In the genomic region with DNA sequence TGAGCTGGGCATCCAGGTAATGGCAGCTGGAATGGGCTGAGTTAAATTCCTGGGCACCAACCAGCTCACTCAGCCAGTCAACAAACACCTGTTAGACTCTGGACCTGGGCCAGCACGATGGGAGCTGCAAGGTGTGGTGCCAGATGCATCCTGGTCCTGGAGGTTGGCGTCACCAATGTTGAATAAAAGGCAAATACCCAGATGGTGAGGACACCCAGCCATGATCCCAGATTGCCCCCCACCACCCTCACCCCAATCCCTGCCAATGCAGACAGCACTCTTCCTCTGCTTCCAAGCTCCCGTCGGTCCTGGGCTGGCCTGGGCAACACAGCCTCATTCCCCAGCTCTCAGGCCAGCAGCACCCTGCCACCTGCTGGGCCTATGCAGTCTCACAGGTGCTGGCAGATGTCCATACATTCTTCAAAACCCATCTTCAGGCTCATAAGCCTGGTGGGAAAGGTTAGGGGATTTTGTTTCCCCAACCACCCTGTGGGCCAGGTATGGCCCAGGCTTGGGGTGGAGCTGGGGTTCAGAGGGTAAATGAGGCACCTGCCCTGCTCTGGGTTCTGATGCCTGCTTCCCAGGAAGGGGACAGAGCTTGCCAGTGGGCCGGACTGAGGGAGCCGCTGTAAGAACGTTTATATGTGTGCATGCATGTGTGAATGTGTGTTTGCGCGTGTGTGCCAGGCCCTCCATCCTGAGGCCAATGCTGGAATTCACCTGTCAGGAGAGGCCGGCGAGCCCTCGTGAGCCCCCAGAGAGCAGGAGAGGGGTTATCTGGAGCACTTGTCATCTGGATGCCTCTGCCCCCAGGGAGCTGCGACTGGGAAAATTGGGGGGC, we compare ENCODE assay signal across 9 cellular contexts. TPM values are rescaled to one million over a fixed set of nuclear protein-coding genes. Genes with fewer than 3 reads are reported as not detected.
DNase-seq lines count a peak whose midpoint lies in the region; ATAC-seq, FAIRE-seq and TF ChIP-seq lines count a peak whose summit lies in the region.
"Had no signal": no experiment of that assay in that cellular context is flagged by ENCODE, and none has a peak within 500 bp of the region (broad histone marks: within the 10 kb centered on the region; RNA-seq: fewer than 3 reads in every experiment).

No MANE protein-coding gene starts in this region.

- TF ChIP-seq POLR2A in A549 (IDR thresholded peaks at IDR 0.05; ENCODE audit: low read length) (no peak), body of pancreas (IDR thresholded peaks at IDR 0.05) (no peak)

- no peaks in the 10 kb centered on the region for H3K27me3 ChIP-seq in body of pancreas

- H3K4me3 ChIP-seq in A549 (no peak overlapping the region), GM12865 (ENCODE audit: low read depth, low read length) (no peak overlapping the region), body of pancreas (no peak overlapping the region)

- FAIRE-seq in A549 (lab: Jason Lieb, UNC) (no peak), frontal cortex (lab: Jason Lieb, UNC) (no peak)
- FAIRE-seq: endometrium had no signal

- ATAC-seq in A549, result peak; percentile 45 to 74; a peak in 5 of 6 replicates
- ATAC-seq in body of pancreas, result peak; percentile 32
- no peak for ATAC-seq in GM19023 (IDR thresholded peaks at IDR 0.05; ENCODE audit: unreplicated experiment)

- CTCF ChIA-PET in A549 (lab: Yijun Ruan, JAX), result interaction anchor here (0.6 to 10.1 kb wide), 31 partner anchors 9 to 569 kb away, joined by 3 to 191 read pairs (median 4); a partner anchor contains a TSS

- intact Hi-C loops in body of pancreas (cut with DNase I), result no loop called here

- peak; percentile 64 to 77 for TF ChIP-seq RAD21 in A549 (conservative IDR thresholded peaks at IDR 0.05 in 1 of 2, IDR thresholded peaks at IDR 0.05 in 1 of 2)

- DNase-seq in A549 (ENCODE audit: low read depth in 1 of 2, low spot score in 1 of 2) (peak; percentile 76 to 77), GM12865 (ENCODE audit: low read depth) (peak; percentile 66), NCI-H2171 (lab: John Stamatoyannopoulos, UW) (peak; percentile 81), body of pancreas (peak; percentile 64 to 78 (median 74)), myocyte (ENCODE audit: low read depth) (peak; percentile 31), frontal cortex (ENCODE audit: low spot score in 2 of 2) (no peak)
- no peak for DNase-seq in activated CD4-positive, alpha-beta T cell treated with anti-CD3 and anti-CD28 coated beads, Interleukin-2, amount 50 U/mL, for 1 hour

- no peaks in the 10 kb centered on the region for H3K36me3 ChIP-seq in body of pancreas (replicated peaks in 1 of 2; ENCODE audit: insufficient read depth in 1 of 2, low read depth in 2 of 2)

- WGBS in A549 (ENCODE audit: missing lambda C conversion rate), result 64% methylated on average over 12 of the region's 13 CpGs
- 54 to 58% methylated on average over 13 of the region's 13 CpGs for WGBS in body of pancreas, 2 donors

- TF ChIP-seq CTCF in A549 (IDR thresholded peaks at IDR 0.05) (peak; percentile 52), GM12865 (IDR thresholded peaks at IDR 0.05; ENCODE audit: insufficient read depth, low read depth, low read length, missing control alignments) (peak; percentile 56), body of pancreas (IDR thresholded peaks at IDR 0.05) (peak; percentile 46 to 72 (median 66))

- H3K9me3 ChIP-seq in A549 (no peaks in the 10 kb centered on the region), body of pancreas (no peaks in the 10 kb centered on the region)

- H3K4me1 ChIP-seq in A549, result peaks cover 30% of the 10 kb centered on the region
- peaks cover 59% of the 10 kb centered on the region for H3K4me1 ChIP-seq in body of pancreas

- no peak for TF ChIP-seq EP300 in A549 (IDR thresholded peaks at IDR 0.05)

- no peak overlapping the region for H3K4me2 ChIP-seq in A549

- POLR2A ChIA-PET in A549 (lab: Yijun Ruan, JAX), result no interaction called here

- no peak overlapping the region for H3K27ac ChIP-seq in A549
- no peak overlapping the region for H3K27ac ChIP-seq in body of pancreas

TF ChIP-seq in A549, 52 proteins besides CTCF, POLR2A, EP300 and RAD21:
- TF ChIP-seq, protein P1, sequence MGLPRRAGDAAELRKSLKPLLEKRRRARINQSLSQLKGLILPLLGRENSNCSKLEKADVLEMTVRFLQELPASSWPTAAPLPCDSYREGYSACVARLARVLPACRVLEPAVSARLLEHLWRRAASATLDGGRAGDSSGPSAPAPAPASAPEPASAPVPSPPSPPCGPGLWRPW (IDR thresholded peaks at IDR 0.05), result no peak
- peak; percentile 58 for TF ChIP-seq SMC3 (IDR thresholded peaks at IDR 0.05)
- no peak for TF ChIP-seq CEBPB (IDR thresholded peaks at IDR 0.05)

RNA-seq across cellular contexts. Expression of a gene that starts 58.0 kb away (rescaled TPM):
- polyA plus RNA-seq in A549 (2011; rRNA removed), result 106 and 136 TPM in 2 replicates
- 65.2 and 65.4 TPM in 2 replicates for polyA plus RNA-seq in A549 (2012; cell fraction: cytosol; rRNA removed)
- polyA plus RNA-seq in A549 (2012; cell fraction: nucleus; rRNA removed), result 140 TPM in 2 replicates
- polyA plus RNA-seq in A549 (2017; fragmentation: RNase III; extraction: RNeasy Plus Mini Kit Qiagen cat#74134 plus additional on column Dnase treatment), result 59.6 to 70.4 TPM (median 66.2 TPM) in 3 replicates
- 65.5 and 79.0 TPM in 2 replicates for polyA minus RNA-seq in A549 (2011; rRNA and poly(A)+ RNA removed)
- 10 to 100 TPM; 20.8 to 41.8 TPM for total RNA-seq in body of pancreas
- total RNA-seq in myocyte, result 29.6 and 31.6 TPM in 2 replicates
- polyA plus RNA-seq in myocyte (2012), result 25.8 TPM
- 28.9 TPM for total RNA-seq in frontal cortex

Comparison
In these comparisons a context has a peak if more than half of its experiments do, and no peak if none do; other contexts are left out.
1. DNase-seq: peak in A549 (2 of 2), GM12865 (single experiment), NCI-H2171 (single experiment), body of pancreas (4 of 4) and myocyte (single experiment); none in frontal cortex (0 of 2) and activated CD4-positive, alpha-beta T cell treated with anti-CD3 and anti-CD28 coated beads, Interleukin-2, amount 50 U/mL, for 1 hour (single experiment).
2. Peak in every context shown above with its lines, with median percentiles within 50 percentile points of each other: CTCF ChIP-seq.